ENCODE assay signal across 16 cellular contexts in the genomic region with DNA sequence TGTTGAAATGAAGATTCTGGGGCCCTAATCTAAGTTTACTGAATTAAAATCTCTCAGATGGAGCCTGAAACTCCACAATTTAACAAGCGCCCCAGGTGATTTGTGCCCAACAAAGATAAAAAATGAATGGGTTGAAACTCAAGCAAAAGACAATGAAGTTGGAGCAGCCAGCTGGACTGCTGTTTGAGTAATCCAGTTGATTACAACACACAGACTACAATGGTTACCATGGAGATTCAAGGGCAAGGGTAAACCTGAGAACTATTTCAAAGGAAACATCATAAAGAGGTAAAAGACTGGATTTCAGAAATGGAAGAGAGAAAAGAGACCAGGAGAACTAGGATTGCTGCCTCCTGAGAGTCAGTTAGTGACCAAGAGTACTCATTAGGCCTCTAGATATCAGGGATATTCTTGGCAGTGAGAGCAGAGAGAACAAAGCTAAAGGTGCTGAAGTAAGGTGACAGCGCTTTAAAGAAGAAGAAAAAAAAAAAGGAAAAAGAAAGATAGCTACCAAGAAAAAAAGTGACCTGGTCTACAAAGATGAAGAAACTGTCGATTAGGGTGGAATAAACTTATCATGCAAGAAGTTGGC. TPM values are rescaled to one million over a fixed set of nuclear protein-coding genes. Genes with fewer than 3 reads are reported as not detected.
DNase-seq lines count a peak whose midpoint lies in the region; ATAC-seq, FAIRE-seq and TF ChIP-seq lines count a peak whose summit lies in the region.
"Had no signal": no experiment of that assay in that cellular context is flagged by ENCODE, and none has a peak within 500 bp of the region (broad histone marks: within the 10 kb centered on the region; RNA-seq: fewer than 3 reads in every experiment).

No MANE protein-coding gene starts in this region.

- TF ChIP-seq CTCF in RWPE2 (IDR thresholded peaks at IDR 0.05; ENCODE audit: poor library complexity, severe bottlenecking) (no peak), hepatocyte (IDR thresholded peaks at IDR 0.05; ENCODE audit: poor library complexity) (no peak), kidney (IDR thresholded peaks at IDR 0.05; ENCODE audit: borderline replicate concordance, extremely low read depth, insufficient read depth) (no peak), D721Med (IDR thresholded peaks at IDR 0.05; ENCODE audit: insufficient read depth, missing control alignments) (no peak)

- no peak overlapping the region for H3K9ac ChIP-seq in kidney (ENCODE audit: low read length in 2 of 2)
- H3K9ac ChIP-seq: parathyroid adenoma had no signal

- no peak overlapping the region for H2AFZ ChIP-seq in hepatocyte
- H2AFZ ChIP-seq: parathyroid adenoma had no signal

- no peaks in the 10 kb centered on the region for H3K79me2 ChIP-seq in hepatocyte
- H3K79me2 ChIP-seq: parathyroid adenoma had no signal

- H3K9me3 ChIP-seq in RWPE2 (ENCODE audit: severe bottlenecking) (no peaks in the 10 kb centered on the region), hepatocyte (ENCODE audit: low read depth) (no peaks in the 10 kb centered on the region), kidney (ENCODE audit: control insufficient read depth in 1 of 2, low read length in 2 of 2) (no peaks in the 10 kb centered on the region)
- H3K9me3 ChIP-seq: tibial nerve had no signal

- H3K27me3 ChIP-seq in RWPE2 (ENCODE audit: insufficient read depth, poor library complexity, severe bottlenecking) (peaks cover 4% of the 10 kb centered on the region), hepatocyte (no peaks in the 10 kb centered on the region)
- H3K27me3 ChIP-seq: tibial nerve had no signal

- peak; percentile 40 for DNase-seq in NCI-H1105 treated with DMSO at 0.1 percent for 48 hours (lab: John Stamatoyannopoulos, UW)
- no peak for DNase-seq in NCI-H1105 (lab: John Stamatoyannopoulos, UW)
- peak; percentile 4 for DNase-seq in NCI-H1092 (lab: John Stamatoyannopoulos, UW)
- DNase-seq in RWPE2 (ENCODE audit: low spot score) = no peak
- DNase-seq in hepatocyte (ENCODE audit: low spot score) = peak; percentile 23
- no peak for DNase-seq in kidney
- no peak for DNase-seq in D721Med (ENCODE audit: insufficient read length, low spot score)
- DNase-seq: 8988T; activated naive CD8-positive, alpha-beta T cell treated with anti-CD3 and anti-CD28 coated beads, Interleukin-2, amount 10 ng/mL, durations not matched to agents 7 days and 5 days; CD4-positive, CD25-positive, alpha-beta regulatory T cell; RPMI8226 had no signal

- H3K36me3 ChIP-seq in RWPE2 (ENCODE audit: low read depth) = no peaks in the 10 kb centered on the region
- no peaks in the 10 kb centered on the region for H3K36me3 ChIP-seq in hepatocyte (replicated peaks; ENCODE audit: insufficient read depth, low read depth)
- H3K36me3 ChIP-seq in kidney (ENCODE audit: control insufficient read depth in 1 of 2, insufficient read depth in 2 of 2, low read length in 2 of 2) = no peaks in the 10 kb centered on the region

- ATAC-seq in RWPE2 (ENCODE audit: low read depth) (peak; percentile 29; the same call in 1 of the 3 replicates), GM21786 (IDR thresholded peaks at IDR 0.05; ENCODE audit: unreplicated experiment) (no peak)

- H3K4me3 ChIP-seq in RWPE2 (ENCODE audit: severe bottlenecking) (no peak overlapping the region), hepatocyte (no peak overlapping the region), kidney (ENCODE audit: low read length in 2 of 2) (no peak overlapping the region)
- H3K4me3 ChIP-seq: tibial nerve had no signal

- no peak overlapping the region for H3K27ac ChIP-seq in RWPE2 (ENCODE audit: poor library complexity, severe bottlenecking)
- no peak overlapping the region for H3K27ac ChIP-seq in hepatocyte
- H3K27ac ChIP-seq in kidney (ENCODE audit: low read depth in 2 of 2, low read length in 2 of 2) = no peak overlapping the region
- H3K27ac ChIP-seq: parathyroid adenoma, tibial nerve, VCaP had no signal

- no peak overlapping the region for H3K4me2 ChIP-seq in hepatocyte

- no peaks in the 10 kb centered on the region for H3K9me2 ChIP-seq in hepatocyte (replicated peaks; ENCODE audit: insufficient read depth)

- no peaks in the 10 kb centered on the region for H3K4me1 ChIP-seq in RWPE2 (ENCODE audit: insufficient read depth, poor library complexity, severe bottlenecking)
- H3K4me1 ChIP-seq in hepatocyte (ENCODE audit: insufficient read depth) = no peaks in the 10 kb centered on the region
- no peaks in the 10 kb centered on the region for H3K4me1 ChIP-seq in kidney (ENCODE audit: control insufficient read depth in 1 of 2, insufficient read depth in 1 of 2, low read depth in 1 of 2, low read length in 2 of 2)
- H3K4me1 ChIP-seq: parathyroid adenoma had no signal

- 75% methylated on average over 3 of the region's 3 CpGs for WGBS in hepatocyte (ENCODE audit: low lambda C conversion rate, missing lambda C conversion rate)

- no peaks in the 10 kb centered on the region for H4K20me1 ChIP-seq in hepatocyte (ENCODE audit: insufficient read depth, poor library complexity, severe bottlenecking)

- FAIRE-seq in kidney (lab: Jason Lieb, UNC) = no peak
- FAIRE-seq in D721Med (lab: Jason Lieb, UNC) = no peak

- intact Hi-C loops in kidney (cut with DNase I) = no loop called here

RNA-seq across cellular contexts. Expression of a gene that starts 44.5 kb away (rescaled TPM):
- total RNA-seq in hepatocyte (not detected in 2 replicates), kidney (not detected)
- polyA plus RNA-seq in hepatocyte (not detected in 2 replicates), kidney (ENCODE audit: insufficient read depth, low read depth, low replicate concordance) (not detected)
- total RNA-seq: activated naive CD8-positive, alpha-beta T cell treated with anti-CD3 and anti-CD28 coated beads, Interleukin-2, amount 10 ng/mL, durations not matched to agents 7 days and 5 days; CD4-positive, CD25-positive, alpha-beta regulatory T cell; fibroblast of villous mesenchyme; tibial nerve had no signal
- polyA plus RNA-seq: CD4-positive, CD25-positive, alpha-beta regulatory T cell had no signal

Comparison
In these comparisons a context has a peak if more than half of its experiments do, and no peak if none do; other contexts are left out.
1. DNase-seq: peak in NCI-H1105 treated with DMSO at 0.1 percent for 48 hours (single experiment), NCI-H1092 (single experiment) and hepatocyte (single experiment); none in NCI-H1105 (single experiment), RWPE2 (single experiment), kidney (single experiment) and D721Med (single experiment).